ENCODE assay signal across 18 cellular contexts in the genomic region with DNA sequence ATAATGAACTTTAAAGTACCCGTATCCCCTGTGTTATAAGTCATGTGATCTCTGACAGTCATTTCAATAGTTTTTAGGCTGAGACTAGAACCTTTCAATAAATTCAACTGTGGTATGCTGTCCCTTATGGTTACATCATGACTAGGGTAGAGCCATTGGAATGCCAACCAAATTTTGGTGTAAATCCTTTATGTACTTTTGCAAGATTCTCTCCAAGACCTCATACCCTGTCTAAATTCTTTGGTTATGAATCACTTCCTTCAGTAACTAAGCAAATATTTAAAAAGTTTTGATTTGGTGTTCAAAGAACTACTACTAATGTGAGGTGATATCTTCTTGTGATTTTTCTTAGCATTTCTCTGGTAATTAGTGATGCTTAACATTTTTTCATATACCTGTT. TPM values are rescaled to one million over a fixed set of nuclear protein-coding genes. Genes with fewer than 3 reads are reported as not detected.
DNase-seq lines count a peak whose midpoint lies in the region; ATAC-seq and TF ChIP-seq lines count a peak whose summit lies in the region.
"Had no signal": no experiment of that assay in that cellular context is flagged by ENCODE, and none has a peak within 500 bp of the region (broad histone marks: within the 10 kb centered on the region; RNA-seq: fewer than 3 reads in every experiment).

No MANE protein-coding gene starts in this region.

- H3K27me3 Mint-ChIP-seq in naive thymus-derived CD8-positive, alpha-beta T cell, result peaks cover 0 to 9% (median 6%) of the 10 kb centered on the region in 5 donors

- H3K9me3 ChIP-seq in mammary epithelial cell (replicated peaks; ENCODE audit: insufficient read depth, low read length) (no peaks in the 10 kb centered on the region), suprapubic skin (no peaks in the 10 kb centered on the region)
- H3K9me3 ChIP-seq: pancreas had no signal

- ATAC-seq in naive thymus-derived CD8-positive, alpha-beta T cell, result no peak
- ATAC-seq: stimulated activated effector memory CD8-positive, alpha-beta T cell treated with anti-CD3 and anti-CD28 coated beads, Interleukin-12 subunit alpha, Interleukin-12 subunit beta, amount 100 ng/mL, for 72 hours had no signal

- CTCF ChIA-PET in mammary epithelial cell (lab: Charles Lee; ENCODE audit: low non-redundant PET), result no interaction called here

- no peak overlapping the region for H3K9ac ChIP-seq in mammary epithelial cell (ENCODE audit: insufficient read depth, low read length)
- H3K9ac ChIP-seq: BLaER1 treated with 17β-estradiol and CSF1 and Interleukin-3, amounts not matched to agents 10 nM and 100 nM had no signal

- H3K4me3 Mint-ChIP-seq in naive thymus-derived CD8-positive, alpha-beta T cell, result no peak overlapping the region
- H3K4me3 Mint-ChIP-seq: activated naive CD4-positive, alpha-beta T cell treated with anti-CD3 and anti-CD28 coated beads, Interleukin-2, amount 50 U/mL, for 24 hours; stimulated activated effector memory CD8-positive, alpha-beta T cell treated with anti-CD3 and anti-CD28 coated beads, Interleukin-12 subunit alpha, Interleukin-12 subunit beta, amount 100 ng/mL, for 72 hours had no signal

- peak overlapping the region; percentile 46 for H3K4me2 ChIP-seq in mammary epithelial cell (ENCODE audit: insufficient read depth, low read depth, low read length)
- H3K4me2 ChIP-seq: BLaER1 treated with 17β-estradiol and CSF1 and Interleukin-3, amounts not matched to agents 10 nM and 100 nM had no signal

- H3K4me1 ChIP-seq in mammary epithelial cell (ENCODE audit: insufficient read depth, low read length) (peaks cover 22% of the 10 kb centered on the region), suprapubic skin (no peaks in the 10 kb centered on the region)
- H3K4me1 ChIP-seq: BLaER1 treated with 17β-estradiol and CSF1 and Interleukin-3, amounts not matched to agents 10 nM and 100 nM had no signal

- no peaks in the 10 kb centered on the region for H4K20me1 ChIP-seq in mammary epithelial cell (ENCODE audit: insufficient read depth, low read length)
- H4K20me1 ChIP-seq: BLaER1 treated with 17β-estradiol and CSF1 and Interleukin-3, amounts not matched to agents 10 nM and 100 nM had no signal

- no peaks in the 10 kb centered on the region for H3K79me2 ChIP-seq in mammary epithelial cell (ENCODE audit: insufficient read depth, low read length)

- no peaks in the 10 kb centered on the region for H3K4me1 Mint-ChIP-seq in naive thymus-derived CD8-positive, alpha-beta T cell
- H3K4me1 Mint-ChIP-seq: activated naive CD4-positive, alpha-beta T cell treated with anti-CD3 and anti-CD28 coated beads, Interleukin-2, amount 50 U/mL, for 24 hours; stimulated activated effector memory CD8-positive, alpha-beta T cell treated with anti-CD3 and anti-CD28 coated beads, Interleukin-12 subunit alpha, Interleukin-12 subunit beta, amount 100 ng/mL, for 72 hours had no signal

- intact Hi-C loops in mammary epithelial cell (cut with micrococcal nuclease), result no loop called here

- DNase-seq in AG08396 (ENCODE audit: low spot score) (peak; percentile 23), LHCN-M2 (ENCODE audit: low read depth) (peak; percentile 95), mammary epithelial cell (peak; percentile 8), kidney epithelial cell (ENCODE audit: low read depth) (peak; percentile 9), NCI-H146 treated with DMSO at 0.1 percent for 48 hours (lab: John Stamatoyannopoulos, UW; ENCODE audit: unreplicated experiment) (no peak), DMS 273 treated with DMSO at 0.1 percent for 48 hours (lab: John Stamatoyannopoulos, UW) (no peak), suprapubic skin (ENCODE audit: low spot score in 2 of 2) (no peak)
- no peak for DNase-seq in naive thymus-derived CD8-positive, alpha-beta T cell
- DNase-seq: dorsolateral prefrontal cortex; hypothalamus; NCI-H524 treated with DMSO at 0.1 percent for 48 hours; Right ventricle myocardium superior; stimulated activated CD4-positive, alpha-beta T cell treated with anti-CD3 and anti-CD28 coated beads, Interleukin-2, amount 100 ng/mL, for 24 hours had no signal

- no peak overlapping the region for H2AFZ ChIP-seq in mammary epithelial cell (ENCODE audit: low read depth, low read length)

- BruUV-seq in mammary epithelial cell (replicated peaks; lab: Mats Ljungman, UMichigan), result no TSS peak

- H3K27ac Mint-ChIP-seq in naive thymus-derived CD8-positive, alpha-beta T cell, result no peak overlapping the region
- H3K27ac Mint-ChIP-seq: activated naive CD4-positive, alpha-beta T cell treated with anti-CD3 and anti-CD28 coated beads, Interleukin-2, amount 50 U/mL, for 24 hours; stimulated activated effector memory CD8-positive, alpha-beta T cell treated with anti-CD3 and anti-CD28 coated beads, Interleukin-12 subunit alpha, Interleukin-12 subunit beta, amount 100 ng/mL, for 72 hours had no signal

- H3K27ac ChIP-seq in mammary epithelial cell (ENCODE audit: insufficient read depth, low read depth, low read length) (no peak overlapping the region), suprapubic skin (no peak overlapping the region)
- H3K27ac ChIP-seq: BLaER1 treated with 17β-estradiol and CSF1 and Interleukin-3, amounts not matched to agents 10 nM and 100 nM; dorsolateral prefrontal cortex; pancreas had no signal

- POLR2A ChIA-PET in naive thymus-derived CD8-positive, alpha-beta T cell (lab: Charles Lee), result interaction anchor here (0.5 kb wide), 1 partner anchor 78 kb away, joined by 3 read pairs; a partner anchor contains a TSS

- TF ChIP-seq POLR2A in suprapubic skin (IDR thresholded peaks at IDR 0.05), result no peak

- dilution Hi-C loops in mammary epithelial cell (cut with HindIII; ENCODE audit: low sequenced_read_pairs), result no loop called here

- WGBS in mammary epithelial cell (ENCODE audit: low coverage, missing lambda C conversion rate), result 79% methylated on average over 1 of the region's 1 CpG
- WGBS in suprapubic skin, result 70% methylated on average over 1 of the region's 1 CpG

- TF ChIP-seq EP300 in suprapubic skin (IDR thresholded peaks at IDR 0.05), result no peak

- no peaks in the 10 kb centered on the region for H3K27me3 ChIP-seq in mammary epithelial cell (ENCODE audit: insufficient read depth, low read length)
- H3K27me3 ChIP-seq in kidney epithelial cell (ENCODE audit: control insufficient read depth, insufficient read depth, low read length), result no peaks in the 10 kb centered on the region
- no peaks in the 10 kb centered on the region for H3K27me3 ChIP-seq in suprapubic skin
- H3K27me3 ChIP-seq: BLaER1 treated with 17β-estradiol and CSF1 and Interleukin-3, amounts not matched to agents 10 nM and 100 nM; dorsolateral prefrontal cortex; pancreas had no signal

- H3K4me3 ChIP-seq in mammary epithelial cell (replicated peaks in 1 of 3; ENCODE audit: insufficient read depth in 1 of 3, low read depth in 2 of 3, low read length in 3 of 3) (no peak overlapping the region), kidney epithelial cell (ENCODE audit: low read depth, low read length) (no peak overlapping the region), suprapubic skin (no peak overlapping the region)
- H3K4me3 ChIP-seq: BLaER1 treated with 17β-estradiol and CSF1 and Interleukin-3, amounts not matched to agents 10 nM and 100 nM; dorsolateral prefrontal cortex; pancreas had no signal

- H3K36me3 ChIP-seq in mammary epithelial cell (ENCODE audit: insufficient read depth, low read length) (no peaks in the 10 kb centered on the region), kidney epithelial cell (ENCODE audit: control insufficient read depth, insufficient read depth, low read length) (no peaks in the 10 kb centered on the region), suprapubic skin (no peaks in the 10 kb centered on the region)
- H3K36me3 ChIP-seq: BLaER1 treated with 17β-estradiol and CSF1 and Interleukin-3, amounts not matched to agents 10 nM and 100 nM; pancreas had no signal

- TF ChIP-seq CTCF in mammary epithelial cell (conservative IDR thresholded peaks at IDR 0.05 in 1 of 2, IDR thresholded peaks at IDR 0.05 in 1 of 2; ENCODE audit: extremely low read depth in 1 of 2, insufficient read depth in 1 of 2, low read depth in 1 of 2, low read length in 2 of 2) (no peak), kidney epithelial cell (IDR thresholded peaks at IDR 0.05; ENCODE audit: insufficient read depth, low read length, poor library complexity, severe bottlenecking) (no peak), suprapubic skin (IDR thresholded peaks at IDR 0.05) (no peak)

- in situ Hi-C loops in mammary epithelial cell (cut with MboI; ENCODE audit: low sequenced_read_pairs in 2 of 2), result no loop called here

- H3K36me3 Mint-ChIP-seq in naive thymus-derived CD8-positive, alpha-beta T cell, result no peaks in the 10 kb centered on the region
- H3K36me3 Mint-ChIP-seq: activated naive CD4-positive, alpha-beta T cell treated with anti-CD3 and anti-CD28 coated beads, Interleukin-2, amount 50 U/mL, for 24 hours; stimulated activated effector memory CD8-positive, alpha-beta T cell treated with anti-CD3 and anti-CD28 coated beads, Interleukin-12 subunit alpha, Interleukin-12 subunit beta, amount 100 ng/mL, for 72 hours had no signal

- H3K9me3 Mint-ChIP-seq in naive thymus-derived CD8-positive, alpha-beta T cell, result peaks cover 0 to 2% (median 0%) of the 10 kb centered on the region in 9 donors
- H3K9me3 Mint-ChIP-seq: activated naive CD4-positive, alpha-beta T cell treated with anti-CD3 and anti-CD28 coated beads, Interleukin-2, amount 50 U/mL, for 24 hours; stimulated activated effector memory CD8-positive, alpha-beta T cell treated with anti-CD3 and anti-CD28 coated beads, Interleukin-12 subunit alpha, Interleukin-12 subunit beta, amount 100 ng/mL, for 72 hours had no signal

RNA-seq across cellular contexts. Expression of a gene that starts 20.8 kb away (rescaled TPM):
- total RNA-seq in LHCN-M2 (2014; rRNA removed), result not detected in 2 replicates
- polyA plus RNA-seq in LHCN-M2 (2012), result not detected
- total RNA-seq in mammary epithelial cell, result not detected
- not detected for polyA plus RNA-seq in mammary epithelial cell
- not detected for polyA minus RNA-seq in mammary epithelial cell
- not detected in 2 replicates for total RNA-seq in kidney epithelial cell
- not detected for total RNA-seq in naive thymus-derived CD8-positive, alpha-beta T cell
- not detected for polyA plus RNA-seq in naive thymus-derived CD8-positive, alpha-beta T cell
- total RNA-seq in suprapubic skin, result not detected
- total RNA-seq: lung microvascular endothelial cell, pancreas, Right ventricle myocardium superior had no signal
- polyA plus RNA-seq: pancreas had no signal

RNA-seq across cellular contexts. Expression of a gene that starts 24.7 kb away (rescaled TPM):
- not detected in 2 replicates for total RNA-seq in LHCN-M2 (2014; rRNA removed)
- polyA plus RNA-seq in LHCN-M2 (2012), result not detected
- not detected for total RNA-seq in mammary epithelial cell
- polyA plus RNA-seq in mammary epithelial cell, result not detected
- not detected for polyA minus RNA-seq in mammary epithelial cell
- total RNA-seq in kidney epithelial cell, result 0.13 TPM in 1 of 2 replicates, not detected in the other
- not detected for total RNA-seq in naive thymus-derived CD8-positive, alpha-beta T cell
- not detected for polyA plus RNA-seq in naive thymus-derived CD8-positive, alpha-beta T cell
- total RNA-seq in suprapubic skin, result not detected
- total RNA-seq: lung microvascular endothelial cell, pancreas, Right ventricle myocardium superior had no signal
- polyA plus RNA-seq: pancreas had no signal

RNA-seq across cellular contexts. Expression of a gene that starts 44.3 kb away (rescaled TPM):
- total RNA-seq in LHCN-M2 (2014; rRNA removed), result not detected in 2 replicates
- polyA plus RNA-seq in LHCN-M2 (2012), result 0.05 TPM
- total RNA-seq in mammary epithelial cell, result under 1 TPM in 1 of 2 donors, not detected in 1; 0.17 TPM
- polyA plus RNA-seq in mammary epithelial cell, result not detected
- not detected for polyA minus RNA-seq in mammary epithelial cell
- not detected in 2 replicates for total RNA-seq in kidney epithelial cell
- not detected for total RNA-seq in naive thymus-derived CD8-positive, alpha-beta T cell
- not detected for polyA plus RNA-seq in naive thymus-derived CD8-positive, alpha-beta T cell
- total RNA-seq in suprapubic skin, result not detected
- total RNA-seq: dorsolateral prefrontal cortex, lung microvascular endothelial cell, pancreas, Right ventricle myocardium superior had no signal
- polyA plus RNA-seq: pancreas had no signal

Comparison
In these comparisons a context has a peak if more than half of its experiments do, and no peak if none do; other contexts are left out.
1. DNase-seq: peak in AG08396 (single experiment), LHCN-M2 (single experiment), mammary epithelial cell (single experiment) and kidney epithelial cell (single experiment); none in naive thymus-derived CD8-positive, alpha-beta T cell (0 of 10), NCI-H146 treated with DMSO at 0.1 percent for 48 hours (single experiment), DMS 273 treated with DMSO at 0.1 percent for 48 hours (single experiment) and suprapubic skin (0 of 2).